9 cellular contexts compared by ENCODE assay signal in the genomic region with DNA sequence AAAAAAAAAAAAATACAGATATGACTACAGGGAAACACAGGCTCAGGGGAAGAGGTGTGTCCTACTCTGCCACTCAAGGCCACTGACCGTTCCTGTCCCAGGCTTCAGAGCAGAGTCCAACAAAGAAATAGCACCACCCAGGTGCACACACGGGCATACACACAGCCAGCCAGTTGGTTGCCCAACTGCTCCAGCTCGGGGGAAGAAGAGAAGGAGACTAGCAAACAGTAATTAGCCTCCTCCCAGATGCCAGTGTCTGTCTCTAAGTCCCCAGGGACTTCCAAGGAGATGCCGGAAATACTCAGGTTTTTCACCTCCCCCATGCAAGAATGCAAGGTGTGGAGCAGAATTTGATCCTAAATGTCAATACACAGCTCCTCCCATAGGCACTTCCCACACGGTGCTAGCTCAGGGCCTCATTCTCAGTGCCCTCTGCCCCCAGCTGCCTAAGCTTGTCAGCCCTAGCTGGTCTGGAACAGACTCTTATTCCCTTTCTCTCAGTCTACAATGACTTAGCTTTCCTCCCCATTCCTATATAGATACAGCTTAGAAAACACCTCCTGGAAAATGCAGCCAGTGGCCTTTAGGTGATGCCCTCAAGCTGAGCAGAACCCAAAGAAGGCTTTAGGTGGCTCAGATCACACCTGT. TPM values are rescaled to one million over a fixed set of nuclear protein-coding genes. Genes with fewer than 3 reads are reported as not detected.
DNase-seq lines count a peak whose midpoint lies in the region; ATAC-seq and TF ChIP-seq lines count a peak whose summit lies in the region.
"Had no signal": no experiment of that assay in that cellular context is flagged by ENCODE, and none has a peak within 500 bp of the region (broad histone marks: within the 10 kb centered on the region; RNA-seq: fewer than 3 reads in every experiment).

No MANE protein-coding gene starts in this region.

- POLR2A ChIA-PET in OCI-LY7 (lab: Charles Lee) = interaction anchor here (0.7 kb wide), 1 partner anchor 268 kb away, joined by 3 read pairs; no protein-coding TSS in a partner anchor

- WGBS in esophagus squamous epithelium, 2 donors = 49 to 52% methylated on average over 5 of the region's 5 CpGs

- H3K36me3 ChIP-seq in OCI-LY7 (ENCODE audit: insufficient read depth, low read length) (no peaks in the 10 kb centered on the region; the same call in 1 of the 2 replicates), esophagus squamous epithelium (peaks cover 0 to 26% (median 12%) of the 10 kb centered on the region in 3 donors), skeletal muscle tissue (ENCODE audit: control insufficient read depth in 3 of 3, insufficient read depth in 3 of 3, low read length in 3 of 3) (peaks cover 15 to 24% (median 17%) of the 10 kb centered on the region in 3 donors)

- no peaks in the 10 kb centered on the region for H3K27me3 ChIP-seq in esophagus squamous epithelium
- H3K27me3 ChIP-seq in skeletal muscle tissue (ENCODE audit: control insufficient read depth in 3 of 3, insufficient read depth in 3 of 3, low read length in 3 of 3) = no peaks in the 10 kb centered on the region

- no peaks in the 10 kb centered on the region for H4K20me1 ChIP-seq in OCI-LY7 (ENCODE audit: insufficient read depth, low read length)

- H2AFZ ChIP-seq in OCI-LY7 (ENCODE audit: low read length) = no peak overlapping the region

- H3K79me2 ChIP-seq in OCI-LY7 (ENCODE audit: insufficient read depth, low read depth, low read length) = no peaks in the 10 kb centered on the region

- no peak for TF ChIP-seq POLR2A in esophagus squamous epithelium (IDR thresholded peaks at IDR 0.05)

- no peaks in the 10 kb centered on the region for H3K9me2 ChIP-seq in OCI-LY7 (ENCODE audit: insufficient read depth, low read length)

- TSS peak; percentile 55 for BruUV-seq in OCI-LY7 (replicated peaks; lab: Mats Ljungman, UMichigan)

- TF ChIP-seq CTCF in OCI-LY7 (conservative IDR thresholded peaks at IDR 0.05; ENCODE audit: low read length) (peak; percentile 38; the same call in 1 of the 2 replicates), esophagus squamous epithelium (IDR thresholded peaks at IDR 0.05) (peak in 1 of 6 experiments; percentile 6)

- H3K27ac ChIP-seq in OCI-LY7 (ENCODE audit: low read depth, low read length, poor library complexity, severe bottlenecking) (no peak overlapping the region), esophagus squamous epithelium (peak overlapping the region in 3 of 4 donors; percentile 7 to 92 (median 88)), skeletal muscle tissue (ENCODE audit: low read depth, low read length) (peak overlapping the region; percentile 87)

- CTCF ChIA-PET in OCI-LY7 (lab: Charles Lee; ENCODE audit: unreplicated experiment) = interaction anchor here (0.6 to 1.8 kb wide), 2 partner anchors 42 to 43 kb away, joined by 3 to 6 read pairs; no protein-coding TSS in a partner anchor

- H3K4me1 ChIP-seq in OCI-LY7 (ENCODE audit: insufficient read depth, low read length, poor library complexity, severe bottlenecking) (peaks cover 29% of the 10 kb centered on the region), esophagus squamous epithelium (peaks cover 14 to 44% (median 22%) of the 10 kb centered on the region in 3 donors), skeletal muscle tissue (ENCODE audit: control insufficient read depth in 3 of 3, insufficient read depth in 3 of 3, low read length in 3 of 3) (peaks cover 49 to 67% (median 67%) of the 10 kb centered on the region in 3 donors)

- peak overlapping the region; percentile 70 to 91 (median 81) for H3K9ac ChIP-seq in skeletal muscle tissue (ENCODE audit: low read depth in 1 of 3, low read length in 3 of 3)

- ATAC-seq in HG02623 (IDR thresholded peaks at IDR 0.05; ENCODE audit: unreplicated experiment) = no peak
- ATAC-seq: activated CD8-positive, alpha-beta memory T cell treated with anti-CD3 and anti-CD28 coated beads, Interleukin-2, amount 10 ng/mL, durations not matched to agents 7 days and 5 days had no signal

- H3K4me3 ChIP-seq in OCI-LY7 (ENCODE audit: low read depth, low read length, poor library complexity, severe bottlenecking) = no peak overlapping the region
- no peak overlapping the region for H3K4me3 ChIP-seq in esophagus squamous epithelium
- peak overlapping the region; percentile 80 to 88 (median 82) for H3K4me3 ChIP-seq in skeletal muscle tissue (ENCODE audit: low read length in 3 of 3)

- intact Hi-C loops in OCI-LY7 (cut with micrococcal nuclease; ENCODE audit: unreplicated experiment) (no loop called here), esophagus squamous epithelium (cut with DNase I) (loop anchor here (5.0 kb wide), 1 partner anchor 43 kb away; no protein-coding TSS in a partner anchor)

- DNase-seq in NCI-H1417 (lab: John Stamatoyannopoulos, UW) = peak in 2 of 3 experiments; percentile 3 to 75
- DNase-seq in NCI-H1417 treated with DMSO at 0.1 percent for 48 hours (lab: John Stamatoyannopoulos, UW) = no peak
- peak; percentile 24 for DNase-seq in OCI-LY7 (ENCODE audit: low spot score)
- DNase-seq in esophagus squamous epithelium (lab: John Stamatoyannopoulos, UW) = no peak
- no peak for DNase-seq in GM19238 (ENCODE audit: insufficient read length, low spot score)
- DNase-seq in kidney glomerular epithelial cell (lab: John Stamatoyannopoulos, UW) = no peak
- DNase-seq: activated CD8-positive, alpha-beta memory T cell treated with anti-CD3 and anti-CD28 coated beads, Interleukin-2, amount 10 ng/mL, durations not matched to agents 7 days and 5 days had no signal

- H3K9me3 ChIP-seq in OCI-LY7 (ENCODE audit: low read length) (no peaks in the 10 kb centered on the region), esophagus squamous epithelium (no peaks in the 10 kb centered on the region), skeletal muscle tissue (ENCODE audit: control insufficient read depth in 3 of 3, low read length in 3 of 3) (no peaks in the 10 kb centered on the region)

- H3K4me2 ChIP-seq in OCI-LY7 (ENCODE audit: low read length) = peak overlapping the region; percentile 86

RNA-seq across cellular contexts. Expression of a gene that starts 1.7 kb away (rescaled TPM):
- 0.98 and 1.0 TPM in 2 replicates for total RNA-seq in OCI-LY7 (2014; rRNA removed; shearing (Covaris generic))
- total RNA-seq in OCI-LY7 (2022) = 3.9 and 4.0 TPM in 2 replicates
- total RNA-seq in esophagus squamous epithelium = 1 to 10 TPM; 5.3 to 8.8 (median 5.4) TPM
- 4.2 TPM for total RNA-seq in skeletal muscle tissue

RNA-seq across cellular contexts. Expression of a gene that starts 45.7 kb away (rescaled TPM):
- total RNA-seq in OCI-LY7 (2014; rRNA removed; shearing (Covaris generic)) = 23.8 and 27.7 TPM in 2 replicates
- total RNA-seq in OCI-LY7 (2022) (26.7 and 28.0 TPM in 2 replicates), esophagus squamous epithelium (10 to 100 TPM in 3 of 4 donors, 1 to 10 TPM in 1; 9.2 to 29.3 (median 17.8) TPM), skeletal muscle tissue (32.9 TPM)

RNA-seq across cellular contexts. Expression of a gene that starts 46.0 kb away (rescaled TPM):
- total RNA-seq in OCI-LY7 (2014; rRNA removed; shearing (Covaris generic)) = 16.3 and 19.4 TPM in 2 replicates
- total RNA-seq in OCI-LY7 (2022) (13.9 and 15.8 TPM in 2 replicates), esophagus squamous epithelium (1 to 10 TPM; 1.5 to 2.9 (median 1.6) TPM), skeletal muscle tissue (5.7 TPM)

Comparison
In these comparisons a context has a peak if more than half of its experiments do, and no peak if none do; other contexts are left out.
1. DNase-seq: peak in NCI-H1417 (2 of 3) and OCI-LY7 (single experiment); none in NCI-H1417 treated with DMSO at 0.1 percent for 48 hours (single experiment), esophagus squamous epithelium (single experiment), GM19238 (single experiment) and kidney glomerular epithelial cell (single experiment).
2. H3K4me3 ChIP-seq: peak in skeletal muscle tissue (3 of 3); none in OCI-LY7 (single experiment) and esophagus squamous epithelium (0 of 4).